1 cellular context compared by ENCODE assay signal in the genomic region with DNA sequence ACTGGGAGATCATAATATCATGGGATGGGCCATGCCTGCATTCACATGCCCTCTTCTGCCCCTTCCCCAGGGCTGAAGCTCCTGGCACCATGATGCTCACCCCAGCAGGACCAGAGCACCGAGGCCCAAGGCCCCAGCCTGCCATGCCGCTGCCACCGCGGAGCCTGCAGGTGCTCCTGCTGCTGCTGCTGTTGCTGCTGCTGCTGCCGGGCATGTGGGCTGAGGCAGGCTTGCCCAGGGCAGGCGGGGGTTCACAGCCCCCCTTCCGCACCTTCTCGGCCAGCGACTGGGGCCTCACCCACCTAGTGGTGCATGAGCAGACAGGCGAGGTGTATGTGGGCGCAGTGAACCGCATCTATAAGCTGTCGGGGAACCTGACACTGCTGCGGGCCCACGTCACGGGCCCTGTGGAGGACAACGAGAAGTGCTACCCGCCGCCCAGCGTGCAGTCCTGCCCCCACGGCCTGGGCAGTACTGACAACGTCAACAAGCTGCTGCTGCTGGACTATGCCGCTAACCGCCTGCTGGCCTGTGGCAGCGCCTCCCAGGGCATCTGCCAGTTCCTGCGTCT.
A peak's percentile ranks its signal among the peaks of the same experiment; 100 is the strongest.
TF ChIP-seq lines count a peak whose summit lies in the region.

No MANE protein-coding gene starts in this region.

TF ChIP-seq in HepG2, 621 proteins besides CTCF, POLR2A, EP300 and RAD21 (continued from another document):
- TF ChIP-seq, protein P1, sequence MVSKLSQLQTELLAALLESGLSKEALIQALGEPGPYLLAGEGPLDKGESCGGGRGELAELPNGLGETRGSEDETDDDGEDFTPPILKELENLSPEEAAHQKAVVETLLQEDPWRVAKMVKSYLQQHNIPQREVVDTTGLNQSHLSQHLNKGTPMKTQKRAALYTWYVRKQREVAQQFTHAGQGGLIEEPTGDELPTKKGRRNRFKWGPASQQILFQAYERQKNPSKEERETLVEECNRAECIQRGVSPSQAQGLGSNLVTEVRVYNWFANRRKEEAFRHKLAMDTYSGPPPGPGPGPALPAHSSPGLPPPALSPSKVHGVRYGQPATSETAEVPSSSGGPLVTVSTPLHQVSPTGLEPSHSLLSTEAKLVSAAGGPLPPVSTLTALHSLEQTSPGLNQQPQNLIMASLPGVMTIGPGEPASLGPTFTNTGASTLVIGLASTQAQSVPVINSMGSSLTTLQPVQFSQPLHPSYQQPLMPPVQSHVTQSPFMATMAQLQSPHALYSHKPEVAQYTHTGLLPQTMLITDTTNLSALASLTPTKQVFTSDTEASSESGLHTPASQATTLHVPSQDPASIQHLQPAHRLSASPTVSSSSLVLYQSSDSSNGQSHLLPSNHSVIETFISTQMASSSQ (IDR thresholded peaks at IDR 0.05; ENCODE audit: low read depth) = no peak
- TF ChIP-seq, protein P1 (CRISPR knock-in tag; IDR thresholded peaks at IDR 0.05; ENCODE audit: borderline replicate concordance) = no peak
- TF ChIP-seq, protein P2, sequence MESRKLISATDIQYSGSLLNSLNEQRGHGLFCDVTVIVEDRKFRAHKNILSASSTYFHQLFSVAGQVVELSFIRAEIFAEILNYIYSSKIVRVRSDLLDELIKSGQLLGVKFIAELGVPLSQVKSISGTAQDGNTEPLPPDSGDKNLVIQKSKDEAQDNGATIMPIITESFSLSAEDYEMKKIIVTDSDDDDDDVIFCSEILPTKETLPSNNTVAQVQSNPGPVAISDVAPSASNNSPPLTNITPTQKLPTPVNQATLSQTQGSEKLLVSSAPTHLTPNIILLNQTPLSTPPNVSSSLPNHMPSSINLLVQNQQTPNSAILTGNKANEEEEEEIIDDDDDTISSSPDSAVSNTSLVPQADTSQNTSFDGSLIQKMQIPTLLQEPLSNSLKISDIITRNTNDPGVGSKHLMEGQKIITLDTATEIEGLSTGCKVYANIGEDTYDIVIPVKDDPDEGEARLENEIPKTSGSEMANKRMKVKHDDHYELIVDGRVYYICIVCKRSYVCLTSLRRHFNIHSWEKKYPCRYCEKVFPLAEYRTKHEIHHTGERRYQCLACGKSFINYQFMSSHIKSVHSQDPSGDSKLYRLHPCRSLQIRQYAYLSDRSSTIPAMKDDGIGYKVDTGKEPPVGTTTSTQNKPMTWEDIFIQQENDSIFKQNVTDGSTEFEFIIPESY (CRISPR knock-in tag; IDR thresholded peaks at IDR 0.05) = peak; percentile 62
- TF ChIP-seq ZNF761 (CRISPR knock-in tag; conservative IDR thresholded peaks at IDR 0.05) = no peak
- no peak for TF ChIP-seq CC2D1A (CRISPR knock-in tag; IDR thresholded peaks at IDR 0.05)
- no peak for TF ChIP-seq FOXK2 (IDR thresholded peaks at IDR 0.05)
